In the genomic region with DNA sequence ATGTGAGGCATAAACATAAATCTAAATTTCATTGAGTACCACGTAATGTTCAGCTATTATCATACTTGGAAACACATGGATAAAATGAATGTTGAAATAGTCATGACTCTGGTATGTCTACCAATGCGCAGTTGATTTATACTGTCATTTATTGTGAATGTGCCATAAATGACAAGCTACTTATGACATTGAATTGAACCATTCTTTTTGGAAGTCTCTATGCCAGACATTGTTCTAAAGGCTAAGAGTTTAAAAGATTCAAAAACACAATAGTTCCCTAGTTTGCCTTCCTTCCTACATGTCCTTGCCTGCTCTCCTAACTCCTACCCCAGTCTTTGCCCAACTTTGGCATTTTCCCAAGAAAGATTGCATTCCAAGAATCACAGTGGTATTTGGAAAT, we compare ENCODE assay signal across 24 cellular contexts.
DNase-seq lines count a peak whose midpoint lies in the region; ATAC-seq and TF ChIP-seq lines count a peak whose summit lies in the region.
"Had no signal": no experiment of that assay in that cellular context is flagged by ENCODE, and none has a peak within 500 bp of the region (broad histone marks: within the 10 kb centered on the region; RNA-seq: fewer than 3 reads in every experiment).

No MANE protein-coding gene starts in this region.

- no peaks in the 10 kb centered on the region for H3K4me1 ChIP-seq in SK-N-SH (ENCODE audit: control insufficient read depth in 1 of 2, insufficient read depth in 2 of 2, low read depth in 1 of 2, low read length in 1 of 2)
- H3K4me1 ChIP-seq: BE2C, Caco-2, neural progenitor cell, upper lobe of right lung had no signal

- no peaks in the 10 kb centered on the region for H3K36me3 ChIP-seq in SK-N-SH (replicated peaks in 1 of 2; ENCODE audit: control insufficient read depth in 1 of 2, insufficient read depth in 2 of 2, low read length in 1 of 2)
- H3K36me3 ChIP-seq: BE2C, neural progenitor cell, upper lobe of right lung had no signal

- TF ChIP-seq CTCF in SK-N-SH (IDR thresholded peaks at IDR 0.05) (no peak), choroid plexus epithelial cell (conservative IDR thresholded peaks at IDR 0.05; ENCODE audit: low read depth, low read length) (no peak)

- no peak for TF ChIP-seq RAD21 in SK-N-SH (IDR thresholded peaks at IDR 0.05; ENCODE audit: low read length)

- TF ChIP-seq EP300 in SK-N-SH (IDR thresholded peaks at IDR 0.05; ENCODE audit: borderline replicate concordance in 1 of 2, low read depth in 1 of 2, low read length in 1 of 2): no peak

- WGBS in SK-N-SH (ENCODE audit: low lambda C conversion rate): 9% methylated on average over 2 of the region's 2 CpGs

- H3K4me3 ChIP-seq in SK-N-SH (ENCODE audit: low read depth in 2 of 2, low read length in 1 of 2) (no peak overlapping the region), choroid plexus epithelial cell (ENCODE audit: low read depth, low read length) (no peak overlapping the region)
- H3K4me3 ChIP-seq: neural progenitor cell, upper lobe of right lung had no signal

- H2AFZ ChIP-seq in SK-N-SH (ENCODE audit: low read depth): no peak overlapping the region
- H2AFZ ChIP-seq: neural progenitor cell had no signal

- no peaks in the 10 kb centered on the region for H4K20me1 ChIP-seq in SK-N-SH (ENCODE audit: insufficient read depth)

- no peaks in the 10 kb centered on the region for H3K27me3 ChIP-seq in SK-N-SH (ENCODE audit: insufficient read depth)
- H3K27me3 ChIP-seq: BE2C, neural progenitor cell, upper lobe of right lung had no signal

- no peaks in the 10 kb centered on the region for H3K9me3 ChIP-seq in SK-N-SH
- H3K9me3 ChIP-seq: BE2C, Caco-2, upper lobe of right lung had no signal

- H3K9me2 ChIP-seq in SK-N-SH: no peaks in the 10 kb centered on the region

- no peak overlapping the region for H3K4me2 ChIP-seq in SK-N-SH
- H3K4me2 ChIP-seq: neural progenitor cell had no signal

- no peak overlapping the region for H3K9ac ChIP-seq in SK-N-SH
- H3K9ac ChIP-seq: neural progenitor cell had no signal

- no peak overlapping the region for H3K27ac ChIP-seq in SK-N-SH (ENCODE audit: low read depth in 2 of 2, low read length in 1 of 2)
- H3K27ac ChIP-seq: 22Rv1, neural progenitor cell, upper lobe of right lung had no signal

- DNase-seq in SK-N-SH: no peak
- peak; percentile 11 for DNase-seq in choroid plexus epithelial cell (ENCODE audit: low read depth)
- peak; percentile 42 for DNase-seq in iris pigment epithelial cell (ENCODE audit: low read depth)
- no peak for DNase-seq in activated CD4-positive, alpha-beta T cell treated with anti-CD3 and anti-CD28 coated beads for 1 hour
- no peak for DNase-seq in Ammon's horn (ENCODE audit: low spot score)
- no peak for DNase-seq in NCI-H1694 treated with DMSO at 0.1 percent for 48 hours (lab: John Stamatoyannopoulos, UW)
- DNase-seq: activated CD4-positive, alpha-beta T cell treated with anti-CD3 and anti-CD28 coated beads for 36 hours; BE2C; Caco-2; dermis blood vessel endothelial cell; DND-41; H7; midbrain; NCI-H1105 treated with DMSO at 0.1 percent for 48 hours; NCI-H2107; NCI-H524; RPMI8226; stimulated activated CD4-positive, alpha-beta T cell treated with anti-CD3 and anti-CD28 coated beads, Interleukin-12 subunit alpha, Interleukin-12 subunit beta, amount 100 ng/mL, for 4 hours; upper lobe of right lung had no signal

- no peaks in the 10 kb centered on the region for H3F3A ChIP-seq in SK-N-SH (replicated peaks; ENCODE audit: insufficient read depth)

- ATAC-seq in SK-N-SH treated with all-trans-retinoic acid at 6 μM for 48 hours (no peak), HG02970 (IDR thresholded peaks at IDR 0.05; ENCODE audit: low FRiP score, unreplicated experiment) (no peak)
- ATAC-seq: activated CD4-positive, alpha-beta T cell treated with anti-CD3 and anti-CD28 coated beads for 36 hours; left lobe of liver; upper lobe of right lung had no signal

- no peaks in the 10 kb centered on the region for H3K79me2 ChIP-seq in SK-N-SH (ENCODE audit: insufficient read depth)

- CTCF ChIA-PET in SK-N-SH (lab: Yijun Ruan, JAX): no interaction called here

- POLR2A ChIA-PET in SK-N-SH (lab: Yijun Ruan, JAX): no interaction called here

TF ChIP-seq in SK-N-SH treated with all-trans-retinoic acid at 6 μM for 48 hours, 23 proteins besides CTCF, POLR2A, EP300 and RAD21:
- TF ChIP-seq ZNF8 (CRISPR knock-in tag; IDR thresholded peaks at IDR 0.05) (peak; percentile 74; the same call in 1 of the 2 replicates), RARB (CRISPR knock-in tag; IDR thresholded peaks at IDR 0.05) (no peak), PPARA (CRISPR knock-in tag; IDR thresholded peaks at IDR 0.05; ENCODE audit: borderline replicate concordance) (no peak), ISL1 (CRISPR knock-in tag; IDR thresholded peaks at IDR 0.05) (peak; percentile 91), ZNF565 (CRISPR knock-in tag; conservative IDR thresholded peaks at IDR 0.05; ENCODE audit: low read depth) (no peak)
- TF ChIP-seq, protein P1, sequence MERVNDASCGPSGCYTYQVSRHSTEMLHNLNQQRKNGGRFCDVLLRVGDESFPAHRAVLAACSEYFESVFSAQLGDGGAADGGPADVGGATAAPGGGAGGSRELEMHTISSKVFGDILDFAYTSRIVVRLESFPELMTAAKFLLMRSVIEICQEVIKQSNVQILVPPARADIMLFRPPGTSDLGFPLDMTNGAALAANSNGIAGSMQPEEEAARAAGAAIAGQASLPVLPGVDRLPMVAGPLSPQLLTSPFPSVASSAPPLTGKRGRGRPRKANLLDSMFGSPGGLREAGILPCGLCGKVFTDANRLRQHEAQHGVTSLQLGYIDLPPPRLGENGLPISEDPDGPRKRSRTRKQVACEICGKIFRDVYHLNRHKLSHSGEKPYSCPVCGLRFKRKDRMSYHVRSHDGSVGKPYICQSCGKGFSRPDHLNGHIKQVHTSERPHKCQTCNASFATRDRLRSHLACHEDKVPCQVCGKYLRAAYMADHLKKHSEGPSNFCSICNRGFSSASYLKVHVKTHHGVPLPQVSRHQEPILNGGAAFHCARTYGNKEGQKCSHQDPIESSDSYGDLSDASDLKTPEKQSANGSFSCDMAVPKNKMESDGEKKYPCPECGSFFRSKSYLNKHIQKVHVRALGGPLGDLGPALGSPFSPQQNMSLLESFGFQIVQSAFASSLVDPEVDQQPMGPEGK (CRISPR knock-in tag; IDR thresholded peaks at IDR 0.05; ENCODE audit: borderline replicate concordance): no peak
- TF ChIP-seq, protein P2, sequence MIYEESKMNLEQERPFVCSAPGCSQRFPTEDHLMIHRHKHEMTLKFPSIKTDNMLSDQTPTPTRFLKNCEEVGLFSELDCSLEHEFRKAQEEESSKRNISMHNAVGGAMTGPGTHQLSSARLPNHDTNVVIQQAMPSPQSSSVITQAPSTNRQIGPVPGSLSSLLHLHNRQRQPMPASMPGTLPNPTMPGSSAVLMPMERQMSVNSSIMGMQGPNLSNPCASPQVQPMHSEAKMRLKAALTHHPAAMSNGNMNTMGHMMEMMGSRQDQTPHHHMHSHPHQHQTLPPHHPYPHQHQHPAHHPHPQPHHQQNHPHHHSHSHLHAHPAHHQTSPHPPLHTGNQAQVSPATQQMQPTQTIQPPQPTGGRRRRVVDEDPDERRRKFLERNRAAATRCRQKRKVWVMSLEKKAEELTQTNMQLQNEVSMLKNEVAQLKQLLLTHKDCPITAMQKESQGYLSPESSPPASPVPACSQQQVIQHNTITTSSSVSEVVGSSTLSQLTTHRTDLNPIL (CRISPR knock-in tag; IDR thresholded peaks at IDR 0.05; ENCODE audit: low read depth): peak; percentile 73; the same call in 1 of the 2 replicates

TF ChIP-seq in SK-N-SH, 30 proteins besides CTCF, POLR2A, EP300 and RAD21 (continues in another document):
- TF ChIP-seq FOXJ3 (CRISPR knock-in tag; IDR thresholded peaks at IDR 0.05): no peak
- TF ChIP-seq RFX5 (IDR thresholded peaks at IDR 0.05; ENCODE audit: low read length): no peak
- TF ChIP-seq EZH2phosphoT487 (IDR thresholded peaks at IDR 0.05; ENCODE audit: borderline replicate concordance, low read depth): no peak
- TF ChIP-seq, protein P3, sequence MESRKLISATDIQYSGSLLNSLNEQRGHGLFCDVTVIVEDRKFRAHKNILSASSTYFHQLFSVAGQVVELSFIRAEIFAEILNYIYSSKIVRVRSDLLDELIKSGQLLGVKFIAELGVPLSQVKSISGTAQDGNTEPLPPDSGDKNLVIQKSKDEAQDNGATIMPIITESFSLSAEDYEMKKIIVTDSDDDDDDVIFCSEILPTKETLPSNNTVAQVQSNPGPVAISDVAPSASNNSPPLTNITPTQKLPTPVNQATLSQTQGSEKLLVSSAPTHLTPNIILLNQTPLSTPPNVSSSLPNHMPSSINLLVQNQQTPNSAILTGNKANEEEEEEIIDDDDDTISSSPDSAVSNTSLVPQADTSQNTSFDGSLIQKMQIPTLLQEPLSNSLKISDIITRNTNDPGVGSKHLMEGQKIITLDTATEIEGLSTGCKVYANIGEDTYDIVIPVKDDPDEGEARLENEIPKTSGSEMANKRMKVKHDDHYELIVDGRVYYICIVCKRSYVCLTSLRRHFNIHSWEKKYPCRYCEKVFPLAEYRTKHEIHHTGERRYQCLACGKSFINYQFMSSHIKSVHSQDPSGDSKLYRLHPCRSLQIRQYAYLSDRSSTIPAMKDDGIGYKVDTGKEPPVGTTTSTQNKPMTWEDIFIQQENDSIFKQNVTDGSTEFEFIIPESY (IDR thresholded peaks at IDR 0.05; ENCODE audit: borderline replicate concordance, low read depth): no peak
- TF ChIP-seq JUND (IDR thresholded peaks at IDR 0.05): no peak
- TF ChIP-seq TAF1 (IDR thresholded peaks at IDR 0.05; ENCODE audit: borderline replicate concordance, low read depth, low read length): no peak
- no peak for TF ChIP-seq FOXM1 (IDR thresholded peaks at IDR 0.05; ENCODE audit: low read depth)
- no peak for TF ChIP-seq GABPA (IDR thresholded peaks at IDR 0.05; ENCODE audit: low read depth)
- TF ChIP-seq, protein P4, sequence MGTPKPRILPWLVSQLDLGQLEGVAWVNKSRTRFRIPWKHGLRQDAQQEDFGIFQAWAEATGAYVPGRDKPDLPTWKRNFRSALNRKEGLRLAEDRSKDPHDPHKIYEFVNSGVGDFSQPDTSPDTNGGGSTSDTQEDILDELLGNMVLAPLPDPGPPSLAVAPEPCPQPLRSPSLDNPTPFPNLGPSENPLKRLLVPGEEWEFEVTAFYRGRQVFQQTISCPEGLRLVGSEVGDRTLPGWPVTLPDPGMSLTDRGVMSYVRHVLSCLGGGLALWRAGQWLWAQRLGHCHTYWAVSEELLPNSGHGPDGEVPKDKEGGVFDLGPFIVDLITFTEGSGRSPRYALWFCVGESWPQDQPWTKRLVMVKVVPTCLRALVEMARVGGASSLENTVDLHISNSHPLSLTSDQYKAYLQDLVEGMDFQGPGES (IDR thresholded peaks at IDR 0.05; ENCODE audit: low read depth, low read length): no peak
- no peak for TF ChIP-seq GATA2 (CRISPR knock-in tag; IDR thresholded peaks at IDR 0.05)
- no peak for TF ChIP-seq RCOR1 (IDR thresholded peaks at IDR 0.05; ENCODE audit: low read length)
- no peak for TF ChIP-seq TCF12 (IDR thresholded peaks at IDR 0.05)
- no peak for TF ChIP-seq CHD2 (IDR thresholded peaks at IDR 0.05; ENCODE audit: low read length, partially characterized antibody)

Comparison
In these comparisons a context has a peak if more than half of its experiments do, and no peak if none do; other contexts are left out.
1. DNase-seq: peak in choroid plexus epithelial cell (single experiment) and iris pigment epithelial cell (single experiment); none in SK-N-SH (single experiment), activated CD4-positive, alpha-beta T cell treated with anti-CD3 and anti-CD28 coated beads for 1 hour (single experiment), Ammon's horn (single experiment) and NCI-H1694 treated with DMSO at 0.1 percent for 48 hours (single experiment).